In the genomic region with DNA sequence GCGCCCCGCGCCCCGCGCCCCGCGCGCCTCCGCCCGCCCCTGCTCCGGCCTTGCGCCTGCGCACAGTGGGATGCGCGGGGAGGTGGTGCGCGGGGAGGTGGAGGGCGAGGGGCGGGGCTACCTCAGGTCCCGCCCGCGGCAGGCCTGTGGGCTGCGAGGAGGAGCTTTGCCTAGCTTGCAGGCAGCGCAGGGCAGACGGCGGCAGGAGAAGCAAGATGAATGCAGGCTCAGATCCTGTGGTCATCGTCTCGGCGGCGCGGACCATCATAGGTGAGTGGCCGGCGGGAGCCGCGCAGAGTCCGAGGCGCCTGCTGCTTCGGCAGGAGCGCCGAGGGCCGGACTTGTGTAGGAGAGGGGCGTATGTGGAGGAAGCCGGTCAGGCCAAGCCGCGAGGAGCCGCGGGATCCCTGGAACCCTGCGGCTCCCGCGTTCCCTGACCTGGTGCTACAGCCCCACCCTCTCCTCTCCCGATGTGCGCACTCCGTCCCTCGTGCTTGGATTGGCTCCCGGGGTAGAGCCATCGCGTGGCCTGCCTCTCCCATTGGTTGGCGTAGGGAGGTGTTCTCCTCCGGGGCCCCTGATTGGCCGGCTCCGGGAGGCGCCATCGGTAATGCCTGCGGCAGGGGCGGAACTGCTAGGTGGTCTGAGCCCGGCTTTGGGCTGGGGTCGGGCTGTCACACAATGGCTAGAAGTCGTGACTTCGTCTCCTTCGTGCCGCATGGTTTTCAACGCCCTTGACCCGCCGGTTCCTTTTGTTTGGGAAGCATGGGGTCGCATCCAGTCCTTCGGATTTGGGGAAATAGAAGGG, we compare ENCODE assay signal across 1 cellular context.
TF ChIP-seq lines count a peak whose summit lies in the region.

A gene (plus strand): TSS at position 173 of the 808 bp plus-strand sequence. CDS start 43 bp downstream, at position 216.

TF ChIP-seq in GM12878, 131 proteins besides CTCF, POLR2A, EP300 and RAD21 (continued from another document and continues in another):
- TF ChIP-seq, protein P1, sequence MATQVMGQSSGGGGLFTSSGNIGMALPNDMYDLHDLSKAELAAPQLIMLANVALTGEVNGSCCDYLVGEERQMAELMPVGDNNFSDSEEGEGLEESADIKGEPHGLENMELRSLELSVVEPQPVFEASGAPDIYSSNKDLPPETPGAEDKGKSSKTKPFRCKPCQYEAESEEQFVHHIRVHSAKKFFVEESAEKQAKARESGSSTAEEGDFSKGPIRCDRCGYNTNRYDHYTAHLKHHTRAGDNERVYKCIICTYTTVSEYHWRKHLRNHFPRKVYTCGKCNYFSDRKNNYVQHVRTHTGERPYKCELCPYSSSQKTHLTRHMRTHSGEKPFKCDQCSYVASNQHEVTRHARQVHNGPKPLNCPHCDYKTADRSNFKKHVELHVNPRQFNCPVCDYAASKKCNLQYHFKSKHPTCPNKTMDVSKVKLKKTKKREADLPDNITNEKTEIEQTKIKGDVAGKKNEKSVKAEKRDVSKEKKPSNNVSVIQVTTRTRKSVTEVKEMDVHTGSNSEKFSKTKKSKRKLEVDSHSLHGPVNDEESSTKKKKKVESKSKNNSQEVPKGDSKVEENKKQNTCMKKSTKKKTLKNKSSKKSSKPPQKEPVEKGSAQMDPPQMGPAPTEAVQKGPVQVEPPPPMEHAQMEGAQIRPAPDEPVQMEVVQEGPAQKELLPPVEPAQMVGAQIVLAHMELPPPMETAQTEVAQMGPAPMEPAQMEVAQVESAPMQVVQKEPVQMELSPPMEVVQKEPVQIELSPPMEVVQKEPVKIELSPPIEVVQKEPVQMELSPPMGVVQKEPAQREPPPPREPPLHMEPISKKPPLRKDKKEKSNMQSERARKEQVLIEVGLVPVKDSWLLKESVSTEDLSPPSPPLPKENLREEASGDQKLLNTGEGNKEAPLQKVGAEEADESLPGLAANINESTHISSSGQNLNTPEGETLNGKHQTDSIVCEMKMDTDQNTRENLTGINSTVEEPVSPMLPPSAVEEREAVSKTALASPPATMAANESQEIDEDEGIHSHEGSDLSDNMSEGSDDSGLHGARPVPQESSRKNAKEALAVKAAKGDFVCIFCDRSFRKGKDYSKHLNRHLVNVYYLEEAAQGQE (IDR thresholded peaks at IDR 0.05; ENCODE audit: low read depth, low read length) = no peak
- no peak for TF ChIP-seq CBFB (IDR thresholded peaks at IDR 0.05; ENCODE audit: low read depth)
- TF ChIP-seq, protein P2, sequence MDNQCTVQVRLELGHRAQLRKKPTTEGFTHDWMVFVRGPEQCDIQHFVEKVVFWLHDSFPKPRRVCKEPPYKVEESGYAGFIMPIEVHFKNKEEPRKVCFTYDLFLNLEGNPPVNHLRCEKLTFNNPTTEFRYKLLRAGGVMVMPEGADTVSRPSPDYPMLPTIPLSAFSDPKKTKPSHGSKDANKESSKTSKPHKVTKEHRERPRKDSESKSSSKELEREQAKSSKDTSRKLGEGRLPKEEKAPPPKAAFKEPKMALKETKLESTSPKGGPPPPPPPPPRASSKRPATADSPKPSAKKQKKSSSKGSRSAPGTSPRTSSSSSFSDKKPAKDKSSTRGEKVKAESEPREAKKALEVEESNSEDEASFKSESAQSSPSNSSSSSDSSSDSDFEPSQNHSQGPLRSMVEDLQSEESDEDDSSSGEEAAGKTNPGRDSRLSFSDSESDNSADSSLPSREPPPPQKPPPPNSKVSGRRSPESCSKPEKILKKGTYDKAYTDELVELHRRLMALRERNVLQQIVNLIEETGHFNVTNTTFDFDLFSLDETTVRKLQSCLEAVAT (IDR thresholded peaks at IDR 0.05) = peak; percentile 70
- peak; percentile 57 for TF ChIP-seq MYC (IDR thresholded peaks at IDR 0.05; ENCODE audit: insufficient read depth, insufficient read length, insufficient replicate concordance, low read length, severe bottlenecking)
- TF ChIP-seq CREB1 (IDR thresholded peaks at IDR 0.05; ENCODE audit: low read depth) = peak; percentile 77
- peak; percentile 74 for TF ChIP-seq FOXK2 (IDR thresholded peaks at IDR 0.05)
- peak in 1 of 2 experiments; percentile 19; a peak in 1 of 3 replicates for TF ChIP-seq EGR1 (IDR thresholded peaks at IDR 0.05; ENCODE audit: borderline replicate concordance in 1 of 2, low read depth in 2 of 2, low read length in 2 of 2)
- TF ChIP-seq, protein P3, sequence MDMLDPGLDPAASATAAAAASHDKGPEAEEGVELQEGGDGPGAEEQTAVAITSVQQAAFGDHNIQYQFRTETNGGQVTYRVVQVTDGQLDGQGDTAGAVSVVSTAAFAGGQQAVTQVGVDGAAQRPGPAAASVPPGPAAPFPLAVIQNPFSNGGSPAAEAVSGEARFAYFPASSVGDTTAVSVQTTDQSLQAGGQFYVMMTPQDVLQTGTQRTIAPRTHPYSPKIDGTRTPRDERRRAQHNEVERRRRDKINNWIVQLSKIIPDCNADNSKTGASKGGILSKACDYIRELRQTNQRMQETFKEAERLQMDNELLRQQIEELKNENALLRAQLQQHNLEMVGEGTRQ (IDR thresholded peaks at IDR 0.05; ENCODE audit: borderline replicate concordance, low read depth, low read length) = no peak
- no peak; a peak in 1 of 4 replicates for TF ChIP-seq BHLHE40 (IDR thresholded peaks at IDR 0.05; ENCODE audit: borderline replicate concordance in 1 of 2, low read depth in 2 of 2, low read length in 1 of 2)
- peak; percentile 96 for TF ChIP-seq SP1 (IDR thresholded peaks at IDR 0.05; ENCODE audit: low read depth, low read length)
- TF ChIP-seq TCF12 (IDR thresholded peaks at IDR 0.05; ENCODE audit: low read depth, low read length) = no peak
- no peak for TF ChIP-seq NR2F1 (conservative IDR thresholded peaks at IDR 0.05)
- TF ChIP-seq RAD51 (IDR thresholded peaks at IDR 0.05) = no peak
- peak; percentile 85 for TF ChIP-seq CREM (IDR thresholded peaks at IDR 0.05; ENCODE audit: low read depth)
- TF ChIP-seq, protein P4, sequence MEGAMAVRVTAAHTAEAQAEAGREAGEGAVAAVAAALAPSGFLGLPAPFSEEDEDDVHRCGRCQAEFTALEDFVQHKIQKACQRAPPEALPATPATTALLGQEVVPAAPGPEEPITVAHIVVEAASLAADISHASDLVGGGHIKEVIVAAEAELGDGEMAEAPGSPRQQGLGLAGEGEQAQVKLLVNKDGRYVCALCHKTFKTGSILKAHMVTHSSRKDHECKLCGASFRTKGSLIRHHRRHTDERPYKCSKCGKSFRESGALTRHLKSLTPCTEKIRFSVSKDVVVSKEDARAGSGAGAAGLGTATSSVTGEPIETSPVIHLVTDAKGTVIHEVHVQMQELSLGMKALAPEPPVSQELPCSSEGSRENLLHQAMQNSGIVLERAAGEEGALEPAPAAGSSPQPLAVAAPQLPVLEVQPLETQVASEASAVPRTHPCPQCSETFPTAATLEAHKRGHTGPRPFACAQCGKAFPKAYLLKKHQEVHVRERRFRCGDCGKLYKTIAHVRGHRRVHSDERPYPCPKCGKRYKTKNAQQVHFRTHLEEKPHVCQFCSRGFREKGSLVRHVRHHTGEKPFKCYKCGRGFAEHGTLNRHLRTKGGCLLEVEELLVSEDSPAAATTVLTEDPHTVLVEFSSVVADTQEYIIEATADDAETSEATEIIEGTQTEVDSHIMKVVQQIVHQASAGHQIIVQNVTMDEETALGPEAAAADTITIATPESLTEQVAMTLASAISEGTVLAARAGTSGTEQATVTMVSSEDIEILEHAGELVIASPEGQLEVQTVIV (IDR thresholded peaks at IDR 0.05; ENCODE audit: borderline replicate concordance, partially characterized antibody) = peak; percentile 83
- no peak for TF ChIP-seq BMI1 (IDR thresholded peaks at IDR 0.05; ENCODE audit: borderline replicate concordance)
- TF ChIP-seq KAT2A (conservative IDR thresholded peaks at IDR 0.05; ENCODE audit: control insufficient read depth, low read depth, low read length) = no peak
- TF ChIP-seq BRCA1 (IDR thresholded peaks at IDR 0.05; ENCODE audit: low read depth, low read length) = no peak
- peak; percentile 65; the same call in 1 of the 2 replicates for TF ChIP-seq PML (IDR thresholded peaks at IDR 0.05; ENCODE audit: low read length)
- TF ChIP-seq, protein P5, sequence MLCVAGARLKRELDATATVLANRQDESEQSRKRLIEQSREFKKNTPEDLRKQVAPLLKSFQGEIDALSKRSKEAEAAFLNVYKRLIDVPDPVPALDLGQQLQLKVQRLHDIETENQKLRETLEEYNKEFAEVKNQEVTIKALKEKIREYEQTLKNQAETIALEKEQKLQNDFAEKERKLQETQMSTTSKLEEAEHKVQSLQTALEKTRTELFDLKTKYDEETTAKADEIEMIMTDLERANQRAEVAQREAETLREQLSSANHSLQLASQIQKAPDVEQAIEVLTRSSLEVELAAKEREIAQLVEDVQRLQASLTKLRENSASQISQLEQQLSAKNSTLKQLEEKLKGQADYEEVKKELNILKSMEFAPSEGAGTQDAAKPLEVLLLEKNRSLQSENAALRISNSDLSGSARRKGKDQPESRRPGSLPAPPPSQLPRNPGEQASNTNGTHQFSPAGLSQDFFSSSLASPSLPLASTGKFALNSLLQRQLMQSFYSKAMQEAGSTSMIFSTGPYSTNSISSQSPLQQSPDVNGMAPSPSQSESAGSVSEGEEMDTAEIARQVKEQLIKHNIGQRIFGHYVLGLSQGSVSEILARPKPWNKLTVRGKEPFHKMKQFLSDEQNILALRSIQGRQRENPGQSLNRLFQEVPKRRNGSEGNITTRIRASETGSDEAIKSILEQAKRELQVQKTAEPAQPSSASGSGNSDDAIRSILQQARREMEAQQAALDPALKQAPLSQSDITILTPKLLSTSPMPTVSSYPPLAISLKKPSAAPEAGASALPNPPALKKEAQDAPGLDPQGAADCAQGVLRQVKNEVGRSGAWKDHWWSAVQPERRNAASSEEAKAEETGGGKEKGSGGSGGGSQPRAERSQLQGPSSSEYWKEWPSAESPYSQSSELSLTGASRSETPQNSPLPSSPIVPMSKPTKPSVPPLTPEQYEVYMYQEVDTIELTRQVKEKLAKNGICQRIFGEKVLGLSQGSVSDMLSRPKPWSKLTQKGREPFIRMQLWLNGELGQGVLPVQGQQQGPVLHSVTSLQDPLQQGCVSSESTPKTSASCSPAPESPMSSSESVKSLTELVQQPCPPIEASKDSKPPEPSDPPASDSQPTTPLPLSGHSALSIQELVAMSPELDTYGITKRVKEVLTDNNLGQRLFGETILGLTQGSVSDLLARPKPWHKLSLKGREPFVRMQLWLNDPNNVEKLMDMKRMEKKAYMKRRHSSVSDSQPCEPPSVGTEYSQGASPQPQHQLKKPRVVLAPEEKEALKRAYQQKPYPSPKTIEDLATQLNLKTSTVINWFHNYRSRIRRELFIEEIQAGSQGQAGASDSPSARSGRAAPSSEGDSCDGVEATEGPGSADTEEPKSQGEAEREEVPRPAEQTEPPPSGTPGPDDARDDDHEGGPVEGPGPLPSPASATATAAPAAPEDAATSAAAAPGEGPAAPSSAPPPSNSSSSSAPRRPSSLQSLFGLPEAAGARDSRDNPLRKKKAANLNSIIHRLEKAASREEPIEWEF (IDR thresholded peaks at IDR 0.05; ENCODE audit: insufficient replicate concordance, low read depth, low read length) = no peak
- TF ChIP-seq SMC3 (IDR thresholded peaks at IDR 0.05; ENCODE audit: borderline replicate concordance, low read length) = no peak
- peak; percentile 91 for TF ChIP-seq CHD2 (IDR thresholded peaks at IDR 0.05; ENCODE audit: borderline replicate concordance, low read depth, low read length)
- peak; percentile 64; the same call in 1 of the 2 replicates for TF ChIP-seq NBN (IDR thresholded peaks at IDR 0.05)
- 0 out of 2 replicates have a peak, but pooled peaks have one; percentile 19 for TF ChIP-seq EED (IDR thresholded peaks at IDR 0.05; ENCODE audit: low read depth)
- TF ChIP-seq MEF2B (IDR thresholded peaks at IDR 0.05; ENCODE audit: partially characterized antibody, poor library complexity, severe bottlenecking) = no peak
- TF ChIP-seq, protein P6, sequence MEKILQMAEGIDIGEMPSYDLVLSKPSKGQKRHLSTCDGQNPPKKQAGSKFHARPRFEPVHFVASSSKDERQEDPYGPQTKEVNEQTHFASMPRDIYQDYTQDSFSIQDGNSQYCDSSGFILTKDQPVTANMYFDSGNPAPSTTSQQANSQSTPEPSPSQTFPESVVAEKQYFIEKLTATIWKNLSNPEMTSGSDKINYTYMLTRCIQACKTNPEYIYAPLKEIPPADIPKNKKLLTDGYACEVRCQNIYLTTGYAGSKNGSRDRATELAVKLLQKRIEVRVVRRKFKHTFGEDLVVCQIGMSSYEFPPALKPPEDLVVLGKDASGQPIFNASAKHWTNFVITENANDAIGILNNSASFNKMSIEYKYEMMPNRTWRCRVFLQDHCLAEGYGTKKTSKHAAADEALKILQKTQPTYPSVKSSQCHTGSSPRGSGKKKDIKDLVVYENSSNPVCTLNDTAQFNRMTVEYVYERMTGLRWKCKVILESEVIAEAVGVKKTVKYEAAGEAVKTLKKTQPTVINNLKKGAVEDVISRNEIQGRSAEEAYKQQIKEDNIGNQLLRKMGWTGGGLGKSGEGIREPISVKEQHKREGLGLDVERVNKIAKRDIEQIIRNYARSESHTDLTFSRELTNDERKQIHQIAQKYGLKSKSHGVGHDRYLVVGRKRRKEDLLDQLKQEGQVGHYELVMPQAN (conservative IDR thresholded peaks at IDR 0.05) = peak; percentile 68
- peak; percentile 89 for TF ChIP-seq RFX5 (IDR thresholded peaks at IDR 0.05; ENCODE audit: low read depth, low read length)
- TF ChIP-seq STAT3 (IDR thresholded peaks at IDR 0.05; ENCODE audit: low read depth, low read length) = no peak
- TF ChIP-seq RELA (IDR thresholded peaks at IDR 0.05; ENCODE audit: borderline replicate concordance, partially characterized antibody) = peak; percentile 65
- TF ChIP-seq SPI1 (IDR thresholded peaks at IDR 0.05; ENCODE audit: borderline replicate concordance, insufficient read depth, low read depth, low read length) = peak; percentile 21; the same call in 1 of the 2 replicates
- TF ChIP-seq ESRRA (IDR thresholded peaks at IDR 0.05; ENCODE audit: low read length) = no peak
- TF ChIP-seq GATAD2B (conservative IDR thresholded peaks at IDR 0.05; ENCODE audit: low read depth) = peak; percentile 74
- peak; percentile 87 for TF ChIP-seq FOS (IDR thresholded peaks at IDR 0.05; ENCODE audit: borderline replicate concordance, extremely low read depth, insufficient read length)
- TF ChIP-seq SMAD1 (IDR thresholded peaks at IDR 0.05; ENCODE audit: low read depth, partially characterized antibody) = peak; percentile 32
- TF ChIP-seq, protein P7, sequence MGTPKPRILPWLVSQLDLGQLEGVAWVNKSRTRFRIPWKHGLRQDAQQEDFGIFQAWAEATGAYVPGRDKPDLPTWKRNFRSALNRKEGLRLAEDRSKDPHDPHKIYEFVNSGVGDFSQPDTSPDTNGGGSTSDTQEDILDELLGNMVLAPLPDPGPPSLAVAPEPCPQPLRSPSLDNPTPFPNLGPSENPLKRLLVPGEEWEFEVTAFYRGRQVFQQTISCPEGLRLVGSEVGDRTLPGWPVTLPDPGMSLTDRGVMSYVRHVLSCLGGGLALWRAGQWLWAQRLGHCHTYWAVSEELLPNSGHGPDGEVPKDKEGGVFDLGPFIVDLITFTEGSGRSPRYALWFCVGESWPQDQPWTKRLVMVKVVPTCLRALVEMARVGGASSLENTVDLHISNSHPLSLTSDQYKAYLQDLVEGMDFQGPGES (IDR thresholded peaks at IDR 0.05) = peak; percentile 87
